17 cellular contexts compared by ENCODE assay signal in genomic region chr6:42190784-42191183, GRCh38. TPM values are rescaled to one million over a fixed set of nuclear protein-coding genes. Genes with fewer than 3 reads are reported as not detected.
DNase-seq lines count a peak whose midpoint lies in the region; ATAC-seq and TF ChIP-seq lines count a peak whose summit lies in the region.
"Had no signal": no experiment of that assay in that cellular context is flagged by ENCODE, and none has a peak within 500 bp of the region (broad histone marks: within the 10 kb centered on the region; RNA-seq: fewer than 3 reads in every experiment).

No MANE protein-coding gene starts in this region.

- peaks cover 7% of the 10 kb centered on the region for H3K4me1 Mint-ChIP-seq in glutamatergic neuron (ENCODE audit: low read depth, unreplicated experiment)
- no peaks in the 10 kb centered on the region for H3K4me1 Mint-ChIP-seq in stimulated activated naive CD8-positive, alpha-beta T cell treated with anti-CD3 and anti-CD28 coated beads, Interleukin-15, amount 100 ng/mL, for 72 hours

- H3K4me3 Mint-ChIP-seq in glutamatergic neuron (ENCODE audit: unreplicated experiment), result no peak overlapping the region
- H3K4me3 Mint-ChIP-seq in stimulated activated naive CD8-positive, alpha-beta T cell treated with anti-CD3 and anti-CD28 coated beads, Interleukin-15, amount 100 ng/mL, for 72 hours, result no peak overlapping the region
- H3K4me3 Mint-ChIP-seq: IgD-negative memory B cell; T-helper 1 cell treated with Interleukin-12 subunit alpha and Interleukin-12 subunit beta and Interleukin-4 antibody, amounts not matched to agents 30 μg/mL and 1 μg/mL, for 36 hours had no signal

- no peak for TF ChIP-seq CTCF in glutamatergic neuron (IDR thresholded peaks at IDR 0.05; ENCODE audit: partially characterized antibody, unreplicated experiment)

- peaks cover 3% of the 10 kb centered on the region for H3K27me3 Mint-ChIP-seq in glutamatergic neuron (ENCODE audit: unreplicated experiment)
- no peaks in the 10 kb centered on the region for H3K27me3 Mint-ChIP-seq in stimulated activated naive CD8-positive, alpha-beta T cell treated with anti-CD3 and anti-CD28 coated beads, Interleukin-15, amount 100 ng/mL, for 72 hours

- intact Hi-C loops in left ventricle myocardium superior (cut with micrococcal nuclease) (no loop called here), cardiac septum (cut with DNase I) (no loop called here)

- H3K36me3 Mint-ChIP-seq in glutamatergic neuron (ENCODE audit: unreplicated experiment), result peaks cover 5% of the 10 kb centered on the region

- H3K9me3 Mint-ChIP-seq in glutamatergic neuron (ENCODE audit: unreplicated experiment), result no peaks in the 10 kb centered on the region
- no peaks in the 10 kb centered on the region for H3K9me3 Mint-ChIP-seq in stimulated activated naive CD8-positive, alpha-beta T cell treated with anti-CD3 and anti-CD28 coated beads, Interleukin-15, amount 100 ng/mL, for 72 hours
- H3K9me3 Mint-ChIP-seq: IgD-negative memory B cell; T-helper 1 cell treated with Interleukin-12 subunit alpha and Interleukin-12 subunit beta and Interleukin-4 antibody, amounts not matched to agents 30 μg/mL and 1 μg/mL, for 36 hours had no signal

- peak overlapping the region; percentile 6 for H3K27ac Mint-ChIP-seq in glutamatergic neuron (ENCODE audit: unreplicated experiment)
- H3K27ac Mint-ChIP-seq in stimulated activated naive CD8-positive, alpha-beta T cell treated with anti-CD3 and anti-CD28 coated beads, Interleukin-15, amount 100 ng/mL, for 72 hours, result peak overlapping the region in 1 of 2 donors; percentile 12
- H3K27ac Mint-ChIP-seq: T-helper 1 cell treated with Interleukin-12 subunit alpha and Interleukin-12 subunit beta and Interleukin-4 antibody, amounts not matched to agents 30 μg/mL and 1 μg/mL, for 36 hours had no signal

- DNase-seq in left ventricle myocardium superior (no peak), cardiac septum (ENCODE audit: low spot score) (no peak), amniotic epithelial cell (ENCODE audit: low read depth) (peak; percentile 86), glutamatergic neuron (no peak), COLO829 (ENCODE audit: low spot score) (no peak), KG1 (lab: John Stamatoyannopoulos, UW) (no peak), GM19238 (ENCODE audit: insufficient read length, low spot score) (no peak)
- no peak for DNase-seq in stimulated activated naive CD8-positive, alpha-beta T cell treated with anti-CD3 and anti-CD28 coated beads, Interleukin-15, amount 100 ng/mL, for 72 hours
- DNase-seq: NCI-H1436, NCI-H446 treated with DMSO at 0.1 percent for 48 hours, Peyer's patch had no signal

- ATAC-seq in left ventricle myocardium superior, result peak; percentile 43
- ATAC-seq in stimulated activated naive CD8-positive, alpha-beta T cell treated with anti-CD3 and anti-CD28 coated beads, Interleukin-15, amount 100 ng/mL, for 72 hours, result no peak
- ATAC-seq: A549, body of pancreas had no signal

RNA-seq across cellular contexts. Expression of gene GUCA1B, which starts 4.0 kb away (rescaled TPM):
- total RNA-seq in left ventricle myocardium superior, result 1.2 TPM
- total RNA-seq in cardiac septum, result 2.6 TPM
- 3.1 TPM for total RNA-seq in glutamatergic neuron (ENCODE audit: unreplicated experiment)
- total RNA-seq: body of pancreas had no signal

RNA-seq across cellular contexts. Expression of gene GUCA1A, which starts 17.6 kb away (rescaled TPM):
- total RNA-seq in left ventricle myocardium superior (not detected), cardiac septum (not detected), glutamatergic neuron (ENCODE audit: unreplicated experiment) (2.2 TPM)
- total RNA-seq: body of pancreas, lung microvascular endothelial cell, Peyer's patch, thoracic aorta had no signal

RNA-seq across cellular contexts. Expression of gene MRPS10, which starts 26.9 kb away (rescaled TPM):
- total RNA-seq in left ventricle myocardium superior (63.0 TPM), cardiac septum (54.9 TPM), glutamatergic neuron (ENCODE audit: unreplicated experiment) (25.9 TPM)

RNA-seq across cellular contexts. Expression of gene C6orf132, which starts 48.4 kb away (rescaled TPM):
- total RNA-seq in left ventricle myocardium superior (2.2 TPM), cardiac septum (1.3 TPM), glutamatergic neuron (ENCODE audit: unreplicated experiment) (0.25 TPM)
